In genomic region chr4:722181-722725, GRCh38 we compare ENCODE assay signal across 20 cellular contexts. TPM values are rescaled to one million over a fixed set of nuclear protein-coding genes. Genes with fewer than 3 reads are reported as not detected.
DNase-seq lines count a peak whose midpoint lies in the region; ATAC-seq and TF ChIP-seq lines count a peak whose summit lies in the region.
"Had no signal": no experiment of that assay in that cellular context is flagged by ENCODE, and none has a peak within 500 bp of the region (broad histone marks: within the 10 kb centered on the region; RNA-seq: fewer than 3 reads in every experiment).

No MANE protein-coding gene starts in this region.

- no peaks in the 10 kb centered on the region for H3K9me3 Mint-ChIP-seq in dendritic cell treated with granulocyte-macrophage colony-stimulating factor and Interleukin-4, amounts not matched to agents 40 ng/mL and 50 ng/mL, for 4 days
- H3K9me3 Mint-ChIP-seq in nephron progenitor cell = no peaks in the 10 kb centered on the region
- H3K9me3 Mint-ChIP-seq: CD4-positive, alpha-beta memory T cell had no signal

- peaks cover 66% of the 10 kb centered on the region for H3K4me1 Mint-ChIP-seq in dendritic cell treated with granulocyte-macrophage colony-stimulating factor and Interleukin-4, amounts not matched to agents 40 ng/mL and 50 ng/mL, for 4 days (ENCODE audit: low read depth)
- H3K4me1 Mint-ChIP-seq in nephron progenitor cell = peaks cover 30% of the 10 kb centered on the region

- peaks cover 2% of the 10 kb centered on the region for H3K36me3 ChIP-seq in left ventricle myocardium inferior

- ATAC-seq in right cardiac atrium (no peak), GM18873 (IDR thresholded peaks at IDR 0.05; ENCODE audit: low FRiP score, unreplicated experiment) (no peak)
- ATAC-seq: HepG2, Panc1 had no signal

- H3K9me3 ChIP-seq in right cardiac atrium (ENCODE audit: control insufficient read depth, low read length) (no peaks in the 10 kb centered on the region), left ventricle myocardium inferior (replicated peaks) (no peaks in the 10 kb centered on the region)
- H3K9me3 ChIP-seq: BE2C had no signal

- H3K36me3 Mint-ChIP-seq in dendritic cell treated with granulocyte-macrophage colony-stimulating factor and Interleukin-4, amounts not matched to agents 40 ng/mL and 50 ng/mL, for 4 days (ENCODE audit: low read depth) = peaks cover 77% of the 10 kb centered on the region
- peaks cover 65% of the 10 kb centered on the region for H3K36me3 Mint-ChIP-seq in nephron progenitor cell (ENCODE audit: low read depth)

- peak in 2 of 3 donors; percentile 51 to 52 for DNase-seq in right cardiac atrium
- no peak for DNase-seq in left ventricle myocardium inferior
- no peak for DNase-seq in nephron progenitor cell
- DNase-seq in NCI-H1930 (lab: John Stamatoyannopoulos, UW) = no peak
- no peak for DNase-seq in stimulated activated CD4-positive, alpha-beta T cell treated with anti-CD3 and anti-CD28 coated beads, Interleukin-4, amount 100 ng/mL, for 4 hours
- no peak for DNase-seq in GM03348 (ENCODE audit: low spot score)
- DNase-seq: BE2C; CD4-positive, alpha-beta memory T cell; KG1; NCI-H1048; NCI-H2107; NCI-H2227 treated with DMSO at 0.1 percent for 48 hours; NCI-H524; SHP77 had no signal

- no peak overlapping the region for H3K27ac ChIP-seq in right cardiac atrium (ENCODE audit: low read length)
- no peak overlapping the region for H3K27ac ChIP-seq in left ventricle myocardium inferior (replicated peaks)
- H3K27ac ChIP-seq: 22Rv1 had no signal

- H3K27me3 ChIP-seq in right cardiac atrium (ENCODE audit: control insufficient read depth, insufficient read depth) (no peaks in the 10 kb centered on the region), left ventricle myocardium inferior (ENCODE audit: low read depth) (no peaks in the 10 kb centered on the region)
- H3K27me3 ChIP-seq: BE2C had no signal

- H3K4me1 ChIP-seq in right cardiac atrium (ENCODE audit: control insufficient read depth, insufficient read depth, low read length) = peaks cover 7% of the 10 kb centered on the region
- peaks cover 56% of the 10 kb centered on the region for H3K4me1 ChIP-seq in left ventricle myocardium inferior
- H3K4me1 ChIP-seq: BE2C had no signal

- intact Hi-C loops in right cardiac atrium (cut with DNase I) (no loop called here), left ventricle myocardium inferior (cut with micrococcal nuclease) (no loop called here)
- intact Hi-C loops in dendritic cell treated with granulocyte-macrophage colony-stimulating factor and Interleukin-4, amounts not matched to agents 40 ng/mL and 50 ng/mL, for 4 days (cut with micrococcal nuclease) = no loop called here

- TF ChIP-seq CTCF in left ventricle myocardium inferior (IDR thresholded peaks at IDR 0.05; ENCODE audit: borderline replicate concordance) = no peak
- TF ChIP-seq CTCF in nephron progenitor cell (IDR thresholded peaks at IDR 0.05) = no peak

- no peaks in the 10 kb centered on the region for H3K27me3 Mint-ChIP-seq in dendritic cell treated with granulocyte-macrophage colony-stimulating factor and Interleukin-4, amounts not matched to agents 40 ng/mL and 50 ng/mL, for 4 days
- H3K27me3 Mint-ChIP-seq in nephron progenitor cell (ENCODE audit: low read depth, poor library complexity) = no peaks in the 10 kb centered on the region
- H3K27me3 Mint-ChIP-seq: CD4-positive, alpha-beta memory T cell had no signal

- peak overlapping the region; percentile 75 for H3K27ac Mint-ChIP-seq in dendritic cell treated with granulocyte-macrophage colony-stimulating factor and Interleukin-4, amounts not matched to agents 40 ng/mL and 50 ng/mL, for 4 days
- H3K27ac Mint-ChIP-seq in nephron progenitor cell = peak overlapping the region; percentile 81
- H3K27ac Mint-ChIP-seq: CD4-positive, alpha-beta memory T cell had no signal

- WGBS in right cardiac atrium = 95% methylated on average over 46 of the region's 46 CpGs

- H3K4me3 ChIP-seq in right cardiac atrium (ENCODE audit: low read length) (no peak overlapping the region), left ventricle myocardium inferior (no peak overlapping the region)

- no peak overlapping the region for H3K4me3 Mint-ChIP-seq in dendritic cell treated with granulocyte-macrophage colony-stimulating factor and Interleukin-4, amounts not matched to agents 40 ng/mL and 50 ng/mL, for 4 days
- H3K4me3 Mint-ChIP-seq in nephron progenitor cell = no peak overlapping the region
- H3K4me3 Mint-ChIP-seq: CD4-positive, alpha-beta memory T cell had no signal

RNA-seq across cellular contexts. Expression of gene PCGF3, which starts 16.6 kb away (rescaled TPM):
- total RNA-seq in right cardiac atrium (10 to 100 TPM; 25.0 to 28.6 (median 26.4) TPM), left ventricle myocardium inferior (21.5 TPM)
- 30.1 TPM for polyA plus RNA-seq in right cardiac atrium

RNA-seq across cellular contexts. Expression of gene SLC49A3, which starts 33.3 kb away (rescaled TPM):
- total RNA-seq in right cardiac atrium (10 to 100 TPM; 13.7 to 19.5 (median 16.9) TPM), left ventricle myocardium inferior (12.0 TPM)
- 10.6 TPM for polyA plus RNA-seq in right cardiac atrium
- total RNA-seq: M059J had no signal
- polyA plus RNA-seq: CD4-positive, alpha-beta memory T cell had no signal

RNA-seq across cellular contexts. Expression of gene MYL5, which starts 47.9 kb away (rescaled TPM):
- total RNA-seq in right cardiac atrium (1 to 10 TPM; 4.0 to 6.0 (median 4.7) TPM), left ventricle myocardium inferior (4.5 TPM)
- polyA plus RNA-seq in right cardiac atrium = 3.8 TPM

RNA-seq across cellular contexts. Expression of gene ATP5ME, which starts 48.2 kb away (rescaled TPM):
- total RNA-seq in right cardiac atrium (100 to 1,000 TPM; 689 to 911 (median 734) TPM), left ventricle myocardium inferior (914 TPM)
- polyA plus RNA-seq in right cardiac atrium = 1,352 TPM

Comparison
In these comparisons a context has a peak if more than half of its experiments do, and no peak if none do; other contexts are left out.
1. DNase-seq: peak in right cardiac atrium (2 of 3); none in left ventricle myocardium inferior (single experiment), nephron progenitor cell (single experiment), NCI-H1930 (0 of 2), stimulated activated CD4-positive, alpha-beta T cell treated with anti-CD3 and anti-CD28 coated beads, Interleukin-4, amount 100 ng/mL, for 4 hours (0 of 2) and GM03348 (single experiment).